Comparison of ENCODE assay signal across 23 cellular contexts in the genomic region with DNA sequence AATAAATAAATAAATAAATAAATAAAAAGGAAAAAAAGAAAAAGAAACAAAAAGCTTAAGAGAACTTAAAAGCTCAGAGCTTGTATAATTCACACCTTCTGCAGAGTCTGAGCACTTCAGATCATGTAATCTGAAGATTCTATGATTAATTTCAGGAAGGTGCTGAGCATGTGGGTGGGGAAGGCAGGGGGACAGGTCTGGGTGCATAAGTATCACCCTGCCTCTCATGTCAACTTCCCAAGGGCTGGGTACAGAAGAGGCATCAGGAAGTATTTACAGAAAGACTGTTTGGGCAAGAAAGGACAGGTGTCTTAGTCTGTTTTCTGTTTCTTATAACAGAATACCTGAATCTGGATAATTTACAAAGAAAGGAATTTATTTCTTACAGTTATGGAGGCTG. TPM values are rescaled to one million over a fixed set of nuclear protein-coding genes. Genes with fewer than 3 reads are reported as not detected.
"Had no signal": no experiment of that assay in that cellular context is flagged by ENCODE, and none has a peak within 500 bp of the region (broad histone marks: within the 10 kb centered on the region; RNA-seq: fewer than 3 reads in every experiment).

No MANE protein-coding gene starts in this region.

- H3K4me1 ChIP-seq: breast epithelium had no signal

- H3K4me1 Mint-ChIP-seq: activated CD4-positive, alpha-beta memory T cell treated with anti-CD3 and anti-CD28 coated beads, Interleukin-2, amount 10 ng/mL, durations not matched to agents 7 days and 5 days; activated CD4-positive, alpha-beta T cell treated with anti-CD3 and anti-CD28 coated beads, Interleukin-2, amount 10 ng/mL, durations not matched to agents 7 days and 5 days; activated naive CD4-positive, alpha-beta T cell treated with anti-CD3 and anti-CD28 coated beads, Interleukin-2, amount 50 U/mL, for 24 hours had no signal

- H3K4me3 Mint-ChIP-seq: activated CD4-positive, alpha-beta memory T cell treated with anti-CD3 and anti-CD28 coated beads, Interleukin-2, amount 10 ng/mL, durations not matched to agents 7 days and 5 days; activated CD4-positive, alpha-beta T cell treated with anti-CD3 and anti-CD28 coated beads, Interleukin-2, amount 10 ng/mL, durations not matched to agents 7 days and 5 days; activated naive CD4-positive, alpha-beta T cell treated with anti-CD3 and anti-CD28 coated beads, Interleukin-2, amount 50 U/mL, for 24 hours; activated T-helper 1 cell treated with anti-CD3 and anti-CD28 coated beads, Interleukin-12 subunit alpha, Interleukin-12 subunit beta, Interleukin-2, Interleukin-4 antibody, amounts not matched to agents 30 ng/mL and 10 ng/mL and 1 ng/mL, durations not matched to agents 14 hours and 24 hours and 36 hours; T-helper 17 cell; WTC11 had no signal

- H3K27ac Mint-ChIP-seq: activated CD4-positive, alpha-beta memory T cell treated with anti-CD3 and anti-CD28 coated beads, Interleukin-2, amount 10 ng/mL, durations not matched to agents 7 days and 5 days; activated CD4-positive, alpha-beta T cell treated with anti-CD3 and anti-CD28 coated beads, Interleukin-2, amount 10 ng/mL, durations not matched to agents 7 days and 5 days; activated naive CD4-positive, alpha-beta T cell treated with anti-CD3 and anti-CD28 coated beads, Interleukin-2, amount 50 U/mL, for 24 hours; activated T-helper 1 cell treated with anti-CD3 and anti-CD28 coated beads, Interleukin-12 subunit alpha, Interleukin-12 subunit beta, Interleukin-2, Interleukin-4 antibody, amounts not matched to agents 30 ng/mL and 10 ng/mL and 1 ng/mL, durations not matched to agents 14 hours and 24 hours and 36 hours; T-helper 17 cell; WTC11 had no signal

- H3K27ac ChIP-seq: breast epithelium had no signal

- H3K36me3 Mint-ChIP-seq: activated naive CD4-positive, alpha-beta T cell treated with anti-CD3 and anti-CD28 coated beads, Interleukin-2, amount 50 U/mL, for 24 hours had no signal

- H3K9me3 ChIP-seq: breast epithelium had no signal

- H3K9me3 Mint-ChIP-seq: activated CD4-positive, alpha-beta memory T cell treated with anti-CD3 and anti-CD28 coated beads, Interleukin-2, amount 10 ng/mL, durations not matched to agents 7 days and 5 days; activated CD4-positive, alpha-beta T cell treated with anti-CD3 and anti-CD28 coated beads, Interleukin-2, amount 10 ng/mL, durations not matched to agents 7 days and 5 days; activated naive CD4-positive, alpha-beta T cell treated with anti-CD3 and anti-CD28 coated beads, Interleukin-2, amount 50 U/mL, for 24 hours; activated T-helper 1 cell treated with anti-CD3 and anti-CD28 coated beads, Interleukin-12 subunit alpha, Interleukin-12 subunit beta, Interleukin-2, Interleukin-4 antibody, amounts not matched to agents 30 ng/mL and 10 ng/mL and 1 ng/mL, durations not matched to agents 14 hours and 24 hours and 36 hours had no signal

- ATAC-seq: PC-3, T-helper 17 cell, WTC11 had no signal

- H3K36me3 ChIP-seq: breast epithelium had no signal

- H3K27me3 Mint-ChIP-seq: activated naive CD4-positive, alpha-beta T cell treated with anti-CD3 and anti-CD28 coated beads, Interleukin-2, amount 50 U/mL, for 24 hours had no signal

- DNase-seq: activated CD4-positive, alpha-beta memory T cell treated with anti-CD3 and anti-CD28 coated beads, Interleukin-2, amount 10 ng/mL, durations not matched to agents 7 days and 5 days; activated CD4-positive, alpha-beta T cell treated with anti-CD3 and anti-CD28 coated beads, Interleukin-2, amount 10 ng/mL, durations not matched to agents 7 days and 5 days; activated CD8-positive, alpha-beta memory T cell treated with anti-CD3 and anti-CD28 coated beads, Interleukin-2, amount 50 U/mL, for 48 hours; activated effector memory CD4-positive, alpha-beta T cell treated with Interleukin-2 at 50 U/mL for 16 hours; activated naive CD4-positive, alpha-beta T cell; activated T-cell treated with anti-CD3 and anti-CD28 coated beads, Interleukin-2, amount 50 U/mL, for 1 hour; aorta; central memory CD4-positive, alpha-beta T cell; Karpas-422; NCI-H1105 treated with DMSO at 0.1 percent for 48 hours; NCI-H1436 treated with DMSO at 0.1 percent for 48 hours; NCI-H187; NCI-H2081; NCI-H446; NCI-H524; PC-3; SIG-M5; T-helper 17 cell; T-helper 9 cell had no signal

- H3K4me3 ChIP-seq: breast epithelium had no signal

RNA-seq across cellular contexts. Expression of gene PADI2, which starts 20.4 kb away (rescaled TPM):
- total RNA-seq: activated CD4-positive, alpha-beta memory T cell treated with anti-CD3 and anti-CD28 coated beads, Interleukin-2, amount 10 ng/mL, durations not matched to agents 7 days and 5 days; activated T-helper 1 cell treated with anti-CD3 and anti-CD28 coated beads, Interleukin-12 subunit alpha, Interleukin-12 subunit beta, Interleukin-2, Interleukin-4 antibody, amounts not matched to agents 30 ng/mL and 10 ng/mL and 1 ng/mL, durations not matched to agents 14 hours and 24 hours and 36 hours had no signal
